8 cellular contexts compared by ENCODE assay signal in the genomic region with DNA sequence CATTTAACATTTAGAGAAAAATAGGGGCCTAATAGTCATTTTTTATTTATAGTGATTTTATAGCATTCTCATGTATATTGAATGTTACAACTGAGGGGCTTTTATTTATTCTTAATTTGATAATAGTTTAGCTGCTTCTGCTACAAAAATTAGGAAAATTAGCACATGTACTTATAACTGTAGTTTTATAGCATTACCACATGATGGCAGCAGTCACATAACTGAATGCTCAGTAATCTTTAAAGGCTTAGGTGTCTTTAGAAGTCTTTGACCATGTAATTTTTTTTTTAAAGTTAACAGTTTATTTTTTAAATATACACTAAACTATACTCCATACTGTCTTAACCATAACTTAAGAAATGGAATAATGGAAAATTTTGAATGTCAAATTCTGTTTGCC.
DNase-seq lines count a peak whose midpoint lies in the region; ATAC-seq and TF ChIP-seq lines count a peak whose summit lies in the region.

No MANE protein-coding gene starts in this region.

- intact Hi-C loops in naive thymus-derived CD4-positive, alpha-beta T cell (cut with micrococcal nuclease), result loop anchor here (1.0 to 10.0 kb wide), 6 partner anchors 53 to 289 kb away; partner anchors contain the start of gene SH2D1A (in 1 of the 2)

- H3K4me1 Mint-ChIP-seq in chondrocyte (ENCODE audit: low read depth), result no peaks in the 10 kb centered on the region
- H3K4me1 Mint-ChIP-seq in naive thymus-derived CD4-positive, alpha-beta T cell, result peaks cover 0 to 2% (median 0%) of the 10 kb centered on the region in 7 donors

- H3K27me3 ChIP-seq in naive thymus-derived CD4-positive, alpha-beta T cell (ENCODE audit: control insufficient read depth in 2 of 2, insufficient read depth in 2 of 2, low read length in 2 of 2), result no peaks in the 10 kb centered on the region

- CTCF ChIA-PET in naive thymus-derived CD4-positive, alpha-beta T cell (lab: Charles Lee), result interaction anchor here (0.6 to 0.7 kb wide), 2 partner anchors 10 to 116 kb away, joined by 3 to 4 read pairs; no protein-coding TSS in a partner anchor

- no peak overlapping the region for H3K4me3 Mint-ChIP-seq in chondrocyte (ENCODE audit: unreplicated experiment)
- H3K4me3 Mint-ChIP-seq in naive thymus-derived CD4-positive, alpha-beta T cell, result no peak overlapping the region

- H3K27me3 Mint-ChIP-seq in chondrocyte (ENCODE audit: low read depth), result no peaks in the 10 kb centered on the region
- no peaks in the 10 kb centered on the region for H3K27me3 Mint-ChIP-seq in naive thymus-derived CD4-positive, alpha-beta T cell

- ATAC-seq in naive thymus-derived CD4-positive, alpha-beta T cell, result peak; percentile 55
- ATAC-seq in HG03139 (IDR thresholded peaks at IDR 0.05; ENCODE audit: unreplicated experiment), result no peak
- no peak for ATAC-seq in GM21576 (IDR thresholded peaks at IDR 0.05; ENCODE audit: unreplicated experiment)

- H3K9me3 Mint-ChIP-seq in chondrocyte (ENCODE audit: low read depth), result no peaks in the 10 kb centered on the region
- no peaks in the 10 kb centered on the region for H3K9me3 Mint-ChIP-seq in naive thymus-derived CD4-positive, alpha-beta T cell

- peak; percentile 85 for TF ChIP-seq CTCF in chondrocyte (IDR thresholded peaks at IDR 0.05)

- no peak overlapping the region for H3K27ac Mint-ChIP-seq in chondrocyte (ENCODE audit: unreplicated experiment)
- no peak overlapping the region for H3K27ac Mint-ChIP-seq in naive thymus-derived CD4-positive, alpha-beta T cell

- peaks cover 7% of the 10 kb centered on the region for H3K36me3 Mint-ChIP-seq in chondrocyte (ENCODE audit: low read depth)
- peaks cover 5 to 33% (median 14%) of the 10 kb centered on the region in 5 donors for H3K36me3 Mint-ChIP-seq in naive thymus-derived CD4-positive, alpha-beta T cell

- no peaks in the 10 kb centered on the region for H3K4me1 ChIP-seq in naive thymus-derived CD4-positive, alpha-beta T cell (ENCODE audit: control insufficient read depth in 2 of 2, insufficient read depth in 2 of 2, low read length in 2 of 2)

- H3K4me3 ChIP-seq in naive thymus-derived CD4-positive, alpha-beta T cell (ENCODE audit: low read length), result no peak overlapping the region

- POLR2A ChIA-PET in naive thymus-derived CD4-positive, alpha-beta T cell (lab: Charles Lee), result no interaction called here

- H3K27ac ChIP-seq in naive thymus-derived CD4-positive, alpha-beta T cell (ENCODE audit: low read depth, low read length), result no peak overlapping the region

- peaks cover 0 to 15% (median 0%) of the 10 kb centered on the region in 3 experiments for H3K36me3 ChIP-seq in naive thymus-derived CD4-positive, alpha-beta T cell (ENCODE audit: control insufficient read depth in 2 of 3, insufficient read depth in 3 of 3, low read length in 3 of 3)

- no peaks in the 10 kb centered on the region for H3K9me3 ChIP-seq in naive thymus-derived CD4-positive, alpha-beta T cell (ENCODE audit: control insufficient read depth in 2 of 3, low read length in 3 of 3)

- peak; percentile 15 for DNase-seq in A172 (ENCODE audit: low spot score)
- peak; percentile 33 for DNase-seq in GM03348 (ENCODE audit: low spot score)
- DNase-seq in NCI-H2227 treated with DMSO at 0.1 percent for 48 hours (lab: John Stamatoyannopoulos, UW), result peak; percentile 11
- DNase-seq in chondrocyte (ENCODE audit: low spot score), result no peak
- peak in 5 of 9 donors; percentile 8 to 34 (median 30) for DNase-seq in naive thymus-derived CD4-positive, alpha-beta T cell
- DNase-seq in effector CD8-positive, alpha-beta T cell (lab: John Stamatoyannopoulos, UW), result no peak

Comparison
In these comparisons a context has a peak if more than half of its experiments do, and no peak if none do; other contexts are left out.
1. DNase-seq: peak in A172 (single experiment), GM03348 (single experiment), NCI-H2227 treated with DMSO at 0.1 percent for 48 hours (single experiment) and naive thymus-derived CD4-positive, alpha-beta T cell (5 of 9); none in chondrocyte (single experiment) and effector CD8-positive, alpha-beta T cell (single experiment).